8 cellular contexts compared by ENCODE assay signal in the genomic region with DNA sequence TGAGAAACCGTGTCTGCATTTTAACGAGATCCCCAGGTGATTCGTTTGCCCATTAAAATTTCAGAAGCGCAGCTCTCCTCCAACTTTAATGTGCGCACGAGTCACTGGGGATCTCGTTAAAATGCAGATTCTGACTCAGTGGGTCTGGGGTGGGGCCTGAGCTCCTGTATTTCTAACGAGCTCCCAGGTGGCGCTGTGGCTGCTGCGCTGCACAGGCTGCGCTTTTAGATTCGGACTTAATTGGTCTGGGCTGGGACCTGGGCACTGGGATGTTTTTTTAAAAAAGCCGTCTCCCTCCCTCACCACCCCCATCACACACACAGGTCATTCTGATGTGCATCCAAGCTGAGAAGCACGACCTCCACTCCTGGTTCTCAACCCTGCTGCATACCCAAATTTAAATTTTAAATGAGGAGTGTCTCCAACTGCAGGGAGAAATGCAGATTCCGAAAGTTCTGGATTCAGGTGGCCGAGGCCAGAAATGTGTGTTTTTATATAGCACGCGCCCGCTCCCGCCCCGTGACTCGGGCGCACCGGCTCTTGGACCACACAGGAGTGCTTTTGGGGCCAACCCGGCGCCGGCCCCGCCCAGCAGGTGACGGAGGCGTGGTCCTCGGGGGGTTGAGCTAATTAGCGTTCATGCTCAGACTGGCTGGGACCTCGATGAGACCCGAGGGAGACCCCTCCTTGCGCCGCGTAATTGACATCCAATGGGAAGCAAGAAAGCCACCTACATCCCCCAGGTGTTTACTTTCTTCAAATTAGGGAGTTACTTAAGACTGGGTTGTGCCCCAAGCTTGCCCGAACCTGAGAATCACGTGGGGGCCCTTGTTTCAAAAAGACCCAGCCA.
A peak's percentile ranks its signal among the peaks of the same experiment; 100 is the strongest.
DNase-seq lines count a peak whose midpoint lies in the region; ATAC-seq, FAIRE-seq and TF ChIP-seq lines count a peak whose summit lies in the region.

No MANE protein-coding gene starts in this region.

- H3K9me3 ChIP-seq in muscle layer of colon (ENCODE audit: low read length) (no peaks in the 10 kb centered on the region), small intestine (ENCODE audit: control insufficient read depth, low read depth) (no peaks in the 10 kb centered on the region)

- H3K27me3 ChIP-seq in muscle layer of colon (ENCODE audit: control insufficient read depth in 1 of 2, insufficient read depth in 2 of 2, low read length in 2 of 2) (peaks cover 20 to 31% of the 10 kb centered on the region in 2 donors), small intestine (ENCODE audit: control insufficient read depth in 2 of 2, insufficient read depth in 2 of 2, low read length in 2 of 2) (peaks cover 10 to 20% of the 10 kb centered on the region in 2 donors)

- H3K9me3 Mint-ChIP-seq in effector memory CD8-positive, alpha-beta T cell = no peaks in the 10 kb centered on the region

- ATAC-seq in effector memory CD8-positive, alpha-beta T cell (replicated peaks) = no peak
- ATAC-seq in HG03469 (IDR thresholded peaks at IDR 0.05; ENCODE audit: unreplicated experiment) (no peak), HG02938 (IDR thresholded peaks at IDR 0.05; ENCODE audit: unreplicated experiment) (no peak)

- H3K4me3 ChIP-seq in muscle layer of colon (ENCODE audit: low read depth in 1 of 2, low read length in 2 of 2) = peak overlapping the region; percentile 47 to 52
- H3K4me3 ChIP-seq in small intestine (ENCODE audit: low read depth in 1 of 2, low read length in 2 of 2) = no peak overlapping the region

- H3K4me3 Mint-ChIP-seq in effector memory CD8-positive, alpha-beta T cell = peak overlapping the region; percentile 81 to 83

- no peak for FAIRE-seq in small intestine (lab: Jason Lieb, UNC)

- H3K27ac ChIP-seq in muscle layer of colon (ENCODE audit: low read depth, low read length) = no peak overlapping the region
- H3K27ac ChIP-seq in small intestine (ENCODE audit: low read depth in 1 of 2, low read length in 1 of 2) = no peak overlapping the region

- H3K27me3 Mint-ChIP-seq in effector memory CD8-positive, alpha-beta T cell = peaks cover 21 to 48% of the 10 kb centered on the region in 2 donors

- H3K4me1 ChIP-seq in muscle layer of colon (ENCODE audit: insufficient read depth, low read length) (peaks cover 17% of the 10 kb centered on the region), small intestine (ENCODE audit: control insufficient read depth in 2 of 2, insufficient read depth in 1 of 2, low read depth in 1 of 2, low read length in 1 of 2) (peaks cover 0 to 4% of the 10 kb centered on the region in 2 donors)

- peaks cover 6% of the 10 kb centered on the region for H3K36me3 Mint-ChIP-seq in effector memory CD8-positive, alpha-beta T cell (ENCODE audit: insufficient read depth)

- H3K36me3 ChIP-seq in muscle layer of colon (ENCODE audit: insufficient read depth, low read length) = no peaks in the 10 kb centered on the region
- H3K36me3 ChIP-seq in small intestine (ENCODE audit: control insufficient read depth in 2 of 2, insufficient read depth in 2 of 2, low read length in 2 of 2) = no peaks in the 10 kb centered on the region

- H3K27ac Mint-ChIP-seq in effector memory CD8-positive, alpha-beta T cell = no peak overlapping the region

- H3K4me1 Mint-ChIP-seq in effector memory CD8-positive, alpha-beta T cell (ENCODE audit: low read depth in 2 of 2) = peaks cover 12 to 14% of the 10 kb centered on the region in 2 donors

- WGBS in small intestine, 3 donors = 7 to 14% (median 12%) methylated on average over 38 to 39 of the region's 39 CpGs

- peak; percentile 33 for TF ChIP-seq CTCF in AG09319 (IDR thresholded peaks at IDR 0.05; ENCODE audit: low read depth, low read length)

- DNase-seq in AG09319 (ENCODE audit: extremely low read depth, low read depth) = no peak
- peak; percentile 29 for DNase-seq in NCI-H146 (lab: John Stamatoyannopoulos, UW)
- no peak for DNase-seq in effector memory CD8-positive, alpha-beta T cell
- DNase-seq in small intestine = no peak
- no peak for DNase-seq in NCI-H1694 (lab: John Stamatoyannopoulos, UW)

- H3K9ac ChIP-seq in muscle layer of colon (ENCODE audit: low read length) = no peak overlapping the region

Comparison
In these comparisons a context has a peak if more than half of its experiments do, and no peak if none do; other contexts are left out.
1. H3K4me3 ChIP-seq: peak in muscle layer of colon (2 of 2); none in small intestine (0 of 2).